ENCODE assay signal across 15 cellular contexts in the genomic region with DNA sequence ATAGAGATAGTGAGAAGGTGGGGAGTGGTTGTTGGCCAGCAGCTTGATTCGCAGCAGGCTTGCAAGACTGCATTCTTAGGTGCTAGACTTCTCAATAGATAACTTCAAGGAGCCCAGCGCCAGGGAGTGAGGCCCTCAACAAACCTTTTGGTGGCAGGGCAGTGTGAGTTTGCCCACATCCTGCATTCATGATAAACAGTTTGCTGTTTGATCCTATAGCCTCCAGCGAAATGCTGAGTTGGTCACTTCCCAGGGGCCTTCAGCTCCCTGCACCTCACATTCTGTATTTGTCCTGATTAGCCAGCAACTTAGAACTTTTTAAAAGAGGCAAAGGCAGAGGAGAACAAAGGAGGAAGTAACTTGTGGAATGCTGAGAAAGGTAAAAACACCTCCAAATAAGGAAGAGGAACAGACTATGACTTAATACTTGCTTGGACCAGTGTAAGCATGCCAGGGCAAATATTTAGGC. TPM values are rescaled to one million over a fixed set of nuclear protein-coding genes. Genes with fewer than 3 reads are reported as not detected.
DNase-seq lines count a peak whose midpoint lies in the region; ATAC-seq and TF ChIP-seq lines count a peak whose summit lies in the region.
"Had no signal": no experiment of that assay in that cellular context is flagged by ENCODE, and none has a peak within 500 bp of the region (broad histone marks: within the 10 kb centered on the region; RNA-seq: fewer than 3 reads in every experiment).

No MANE protein-coding gene starts in this region.

- H3K36me3 ChIP-seq in Caco-2 (ENCODE audit: control insufficient read depth, insufficient read depth, low read length) (no peaks in the 10 kb centered on the region), NT2/D1 (ENCODE audit: insufficient read depth, insufficient read length, low read length) (peaks cover 4% of the 10 kb centered on the region), BE2C (no peaks in the 10 kb centered on the region)

- peak overlapping the region; percentile 29 for H3K27ac Mint-ChIP-seq in Caco-2 (ENCODE audit: unreplicated experiment)
- peak overlapping the region; percentile 60 for H3K27ac Mint-ChIP-seq in neural crest cell (ENCODE audit: unreplicated experiment)
- H3K27ac Mint-ChIP-seq: activated naive CD8-positive, alpha-beta T cell; naive B cell had no signal

- H3K4me3 Mint-ChIP-seq in Caco-2 (ENCODE audit: unreplicated experiment) = peak overlapping the region; percentile 28
- H3K4me3 Mint-ChIP-seq in neural crest cell = no peak overlapping the region
- H3K4me3 Mint-ChIP-seq: activated naive CD8-positive, alpha-beta T cell; naive B cell had no signal

- H3K27me3 Mint-ChIP-seq in Caco-2 (ENCODE audit: insufficient read depth, unreplicated experiment) (no peaks in the 10 kb centered on the region), neural crest cell (ENCODE audit: low read depth) (peaks cover 5% of the 10 kb centered on the region)

- H3K4me1 ChIP-seq in Caco-2 (peaks cover 52% of the 10 kb centered on the region), NT2/D1 (ENCODE audit: insufficient read depth, insufficient read length) (peaks cover 3% of the 10 kb centered on the region), BE2C (no peaks in the 10 kb centered on the region)

- H3K9me3 ChIP-seq in Caco-2 (no peaks in the 10 kb centered on the region), NT2/D1 (ENCODE audit: insufficient read depth, low read length) (0 out of 2 replicates have a peak, but pooled peaks cover 3% of the 10 kb centered on the region), BE2C (no peaks in the 10 kb centered on the region)

- H3K36me3 Mint-ChIP-seq in Caco-2 (ENCODE audit: insufficient read depth, unreplicated experiment) = peaks cover 6% of the 10 kb centered on the region
- no peaks in the 10 kb centered on the region for H3K36me3 Mint-ChIP-seq in neural crest cell (ENCODE audit: low read depth)
- H3K36me3 Mint-ChIP-seq: activated naive CD8-positive, alpha-beta T cell; naive B cell had no signal

- no peak overlapping the region for H3K4me3 ChIP-seq in Caco-2 (ENCODE audit: low read depth, low read length)
- H3K4me3 ChIP-seq in NT2/D1 (ENCODE audit: insufficient read length, low read depth) = no peak overlapping the region
- no peak overlapping the region for H3K4me3 ChIP-seq in BE2C (ENCODE audit: low read depth, low read length)

- DNase-seq in Caco-2 = peak; percentile 65 to 78
- peak; percentile 28 for DNase-seq in NT2/D1 (ENCODE audit: low read depth, low spot score)
- no peak for DNase-seq in epithelial cell of prostate (ENCODE audit: low read depth, low spot score)
- no peak for DNase-seq in neural crest cell (ENCODE audit: low read depth, low spot score)
- no peak for DNase-seq in omental fat pad (ENCODE audit: low spot score)
- no peak for DNase-seq in BE2C
- DNase-seq: Kasumi-1, naive B cell, NCI-H187 treated with DMSO at 0.1 percent for 48 hours, substantia nigra had no signal

- TF ChIP-seq CTCF in Caco-2 (IDR thresholded peaks at IDR 0.05; ENCODE audit: insufficient read depth in 1 of 2, low read depth in 1 of 2, low read length in 1 of 2, severe bottlenecking in 1 of 2, unreplicated experiment in 1 of 2) (no peak), neural crest cell (conservative IDR thresholded peaks at IDR 0.05) (no peak), omental fat pad (IDR thresholded peaks at IDR 0.05) (no peak), BE2C (IDR thresholded peaks at IDR 0.05; ENCODE audit: low read depth, low read length) (no peak)

- CTCF ChIA-PET in Caco-2 (lab: Charles Lee) = interaction anchor here (1.2 to 2.8 kb wide), 4 partner anchors 13 to 193 kb away, joined by 3 to 24 read pairs (median 6); a partner anchor contains a TSS

- H3K27me3 ChIP-seq in Caco-2 (replicated peaks; ENCODE audit: control insufficient read depth, insufficient read depth, low read length) (no peaks in the 10 kb centered on the region), NT2/D1 (ENCODE audit: insufficient read depth, insufficient read length) (no peaks in the 10 kb centered on the region), BE2C (0 out of 2 replicates have a peak, but pooled peaks cover 8% of the 10 kb centered on the region)

- no TSS peak for BruUV-seq in Caco-2 (replicated peaks; lab: Mats Ljungman, UMichigan)

- POLR2A ChIA-PET in Caco-2 (lab: Charles Lee) = interaction anchor here (3.3 kb wide), 1 partner anchor 81 kb away, joined by 17 read pairs; a partner anchor contains a TSS

- peak overlapping the region; percentile 93 for H3K27ac ChIP-seq in epithelial cell of prostate
- H3K27ac ChIP-seq: VCaP had no signal

- ATAC-seq in omental fat pad (ENCODE audit: low FRiP score) = no peak
- no peak for ATAC-seq in HG02938 (IDR thresholded peaks at IDR 0.05; ENCODE audit: unreplicated experiment)
- ATAC-seq in GM18858 (IDR thresholded peaks at IDR 0.05; ENCODE audit: unreplicated experiment) = no peak

- H3K4me1 Mint-ChIP-seq in Caco-2 (ENCODE audit: low read depth, unreplicated experiment) = peaks cover 12% of the 10 kb centered on the region
- H3K4me1 Mint-ChIP-seq in neural crest cell = peaks cover 16% of the 10 kb centered on the region
- H3K4me1 Mint-ChIP-seq: naive B cell had no signal

- intact Hi-C loops in Caco-2 (cut with micrococcal nuclease; ENCODE audit: unreplicated experiment) = loop anchor here (1.0 kb wide), 1 partner anchor 81 kb away; a partner anchor contains a TSS

- H3K9me3 Mint-ChIP-seq in Caco-2 (ENCODE audit: unreplicated experiment) = no peaks in the 10 kb centered on the region
- no peaks in the 10 kb centered on the region for H3K9me3 Mint-ChIP-seq in neural crest cell

- no peak overlapping the region for H3K9ac ChIP-seq in NT2/D1 (ENCODE audit: insufficient read length, low read depth)

RNA-seq across cellular contexts. Expression of a gene that starts 25.1 kb away (rescaled TPM):
- total RNA-seq in Caco-2 (2022) (not detected in 2 replicates), neural crest cell (not detected in 2 replicates), omental fat pad (not detected)
- not detected for polyA plus RNA-seq in BE2C (2012; ENCODE audit: insufficient read depth, insufficient read length, low read depth)
- total RNA-seq: skeletal muscle tissue had no signal

RNA-seq across cellular contexts. Expression of a gene that starts 35.5 kb away (rescaled TPM):
- not detected in 2 replicates for total RNA-seq in Caco-2 (2022)
- not detected in 2 replicates for total RNA-seq in neural crest cell
- total RNA-seq in omental fat pad = not detected
- polyA plus RNA-seq in BE2C (2012; ENCODE audit: insufficient read depth, insufficient read length, low read depth) = not detected
- total RNA-seq: skeletal muscle tissue had no signal

RNA-seq across cellular contexts. Expression of a gene that starts 59.3 kb away (rescaled TPM):
- 0.14 and 0.20 TPM in 2 replicates for total RNA-seq in Caco-2 (2022)
- not detected in 2 replicates for total RNA-seq in neural crest cell
- not detected for total RNA-seq in omental fat pad
- polyA plus RNA-seq in BE2C (2012; ENCODE audit: insufficient read depth, insufficient read length, low read depth) = not detected
- total RNA-seq: skeletal muscle tissue had no signal

Comparison
In these comparisons a context has a peak if more than half of its experiments do, and no peak if none do; other contexts are left out.
1. DNase-seq: peak in Caco-2 (2 of 2) and NT2/D1 (single experiment); none in epithelial cell of prostate (single experiment), neural crest cell (single experiment), omental fat pad (single experiment) and BE2C (single experiment).